ENCODE assay signal across 8 cellular contexts in genomic region chr13:111972261-111972780, GRCh38.
"Had no signal": no experiment of that assay in that cellular context is flagged by ENCODE, and none has a peak within 500 bp of the region (broad histone marks: within the 10 kb centered on the region; RNA-seq: fewer than 3 reads in every experiment).

No MANE protein-coding gene starts in this region.

- ATAC-seq: left cardiac atrium, lower lobe of right lung had no signal

- DNase-seq: activated CD4-positive, alpha-beta T cell treated with anti-CD3 and anti-CD28 coated beads, Interleukin-2, amount 50 U/mL, for 4 hours; activated CD4-positive, CD25-positive, alpha-beta regulatory T cell treated with anti-CD3 and anti-CD28 coated beads, Interleukin-2, amount 50 U/mL, for 72 hours; activated effector memory CD4-positive, alpha-beta T cell treated with Interleukin-2 at 50 U/mL for 16 hours; activated T-cell treated with anti-CD3 and anti-CD28 coated beads, Interleukin-2, amount 50 U/mL, for 24 hours; left cardiac atrium; lower lobe of right lung; stimulated activated CD4-positive, alpha-beta T cell treated with anti-CD3 and anti-CD28 coated beads, Interleukin-12 subunit alpha, Interleukin-12 subunit beta, amount 100 ng/mL, for 4 hours; stimulated activated naive CD4-positive, alpha-beta T cell treated with Interleukin-2 at 50 U/mL for 16 hours had no signal
